ENCODE assay signal across 13 cellular contexts in genomic region chr3:115245437-115245836, GRCh38.
DNase-seq lines count a peak whose midpoint lies in the region; ATAC-seq and TF ChIP-seq lines count a peak whose summit lies in the region.
"Had no signal": no experiment of that assay in that cellular context is flagged by ENCODE, and none has a peak within 500 bp of the region (broad histone marks: within the 10 kb centered on the region; RNA-seq: fewer than 3 reads in every experiment).

No MANE protein-coding gene starts in this region.

- H3K4me3 ChIP-seq in left ventricle myocardium inferior (no peak overlapping the region), right atrium auricular region (no peak overlapping the region), adipocyte (ENCODE audit: low read length) (no peak overlapping the region)

- H3K4me1 ChIP-seq in left ventricle myocardium inferior, result peaks cover 2% of the 10 kb centered on the region
- no peaks in the 10 kb centered on the region for H3K4me1 ChIP-seq in right atrium auricular region
- H3K4me1 ChIP-seq in adipocyte (ENCODE audit: control insufficient read depth, insufficient read depth, low read length), result peaks cover 24% of the 10 kb centered on the region

- H3K9ac ChIP-seq in adipocyte (ENCODE audit: low read length), result no peak overlapping the region

- H3K9me3 ChIP-seq in left ventricle myocardium inferior (replicated peaks) (no peaks in the 10 kb centered on the region), right atrium auricular region (no peaks in the 10 kb centered on the region), adipocyte (ENCODE audit: control insufficient read depth, low read length) (no peaks in the 10 kb centered on the region)

- DNase-seq in left ventricle myocardium inferior (no peak), right atrium auricular region (ENCODE audit: low spot score) (no peak), adipocyte (ENCODE audit: low read depth) (peak; percentile 85), glomerular visceral epithelial cell (ENCODE audit: extremely low spot score) (peak; percentile 90), left lobe of liver (ENCODE audit: low spot score) (no peak), anterior cingulate cortex (lab: John Stamatoyannopoulos, UW) (no peak)
- DNase-seq in activated effector memory CD4-positive, alpha-beta T cell treated with anti-CD3 and anti-CD28 coated beads, Interleukin-2, amount 50 U/mL, for 16 hours, result no peak
- DNase-seq: activated T-cell treated with anti-CD3 and anti-CD28 coated beads, Interleukin-2, amount 50 U/mL, for 4 hours; AML-193; effector memory CD8-positive, alpha-beta T cell; left colon; NCI-H1930 had no signal

- no peaks in the 10 kb centered on the region for H3K27me3 ChIP-seq in left ventricle myocardium inferior (ENCODE audit: low read depth)
- no peaks in the 10 kb centered on the region for H3K27me3 ChIP-seq in right atrium auricular region
- no peaks in the 10 kb centered on the region for H3K27me3 ChIP-seq in adipocyte (replicated peaks; ENCODE audit: control insufficient read depth, insufficient read depth, low read length)

- no peak for TF ChIP-seq CTCF in left ventricle myocardium inferior (IDR thresholded peaks at IDR 0.05; ENCODE audit: borderline replicate concordance)
- TF ChIP-seq CTCF in right atrium auricular region (IDR thresholded peaks at IDR 0.05), result no peak

- no peak for ATAC-seq in HG02852 (IDR thresholded peaks at IDR 0.05; ENCODE audit: unreplicated experiment)
- no peak for ATAC-seq in left lobe of liver
- ATAC-seq: activated T-cell treated with anti-CD3 and anti-CD28 coated beads, Interleukin-2, amount 50 U/mL, for 4 hours; effector memory CD8-positive, alpha-beta T cell; left colon had no signal

- peak overlapping the region; percentile 35 for H3K27ac ChIP-seq in left ventricle myocardium inferior (replicated peaks)
- peak overlapping the region in 1 of 2 donors; percentile 63 for H3K27ac ChIP-seq in right atrium auricular region

- intact Hi-C loops in left ventricle myocardium inferior (cut with micrococcal nuclease), result no loop called here

- H3K36me3 ChIP-seq in left ventricle myocardium inferior, result no peaks in the 10 kb centered on the region
- H3K36me3 ChIP-seq in right atrium auricular region, result no peaks in the 10 kb centered on the region
- H3K36me3 ChIP-seq in adipocyte (ENCODE audit: control insufficient read depth, insufficient read depth, low read length, severe bottlenecking), result no peaks in the 10 kb centered on the region

Comparison
In these comparisons a context has a peak if more than half of its experiments do, and no peak if none do; other contexts are left out.
1. DNase-seq: peak in adipocyte (single experiment) and glomerular visceral epithelial cell (single experiment); none in left ventricle myocardium inferior (single experiment), right atrium auricular region (single experiment), activated effector memory CD4-positive, alpha-beta T cell treated with anti-CD3 and anti-CD28 coated beads, Interleukin-2, amount 50 U/mL, for 16 hours (single experiment), left lobe of liver (single experiment) and anterior cingulate cortex (0 of 58).